ENCODE assay signal across 8 cellular contexts in genomic region chr3:101722394-101723173, GRCh38. TPM values are rescaled to one million over a fixed set of nuclear protein-coding genes. Genes with fewer than 3 reads are reported as not detected.
A peak's percentile ranks its signal among the peaks of the same experiment; 100 is the strongest.
DNase-seq lines count a peak whose midpoint lies in the region; ATAC-seq, FAIRE-seq and TF ChIP-seq lines count a peak whose summit lies in the region.

No MANE protein-coding gene starts in this region.

- FAIRE-seq in keratinocyte (lab: Jason Lieb, UNC) = no peak

- no peaks in the 10 kb centered on the region for H3K9me3 ChIP-seq in keratinocyte (ENCODE audit: control insufficient read depth, low read depth, low read length)
- no peaks in the 10 kb centered on the region; the same call in 1 of the 2 replicates for H3K9me3 ChIP-seq in SK-N-SH

- H3K79me2 ChIP-seq in keratinocyte (ENCODE audit: control insufficient read depth, insufficient read depth, low read length) (peaks cover 13% of the 10 kb centered on the region), SK-N-SH (ENCODE audit: insufficient read depth) (peaks cover 25% of the 10 kb centered on the region)

- dilution Hi-C loops in keratinocyte (cut with MboI; ENCODE audit: extremely low pct_ligation_motif_present, low sequenced_read_pairs) = no loop called here

- POLR2A ChIA-PET in HEK293T (lab: Yijun Ruan, JAX) = no interaction called here
- POLR2A ChIA-PET in SK-N-SH (lab: Yijun Ruan, JAX) = no interaction called here

- H3K36me3 ChIP-seq in keratinocyte (ENCODE audit: control insufficient read depth in 2 of 2, extremely low read depth in 1 of 2, insufficient read depth in 2 of 2, low read length in 2 of 2) = no peaks in the 10 kb centered on the region
- peaks cover 0 to 6% of the 10 kb centered on the region in 2 experiments for H3K36me3 ChIP-seq in SK-N-SH (replicated peaks in 1 of 2; ENCODE audit: control insufficient read depth in 1 of 2, insufficient read depth in 2 of 2, low read length in 1 of 2)

- H3K4me2 ChIP-seq in keratinocyte (ENCODE audit: control insufficient read depth, extremely low read depth, insufficient read depth, low read depth, low read length) = peak overlapping the region; percentile 4
- H3K4me2 ChIP-seq in SK-N-SH = no peak overlapping the region

- no peaks in the 10 kb centered on the region for H3K27me3 ChIP-seq in keratinocyte (ENCODE audit: control insufficient read depth, extremely low read depth, insufficient read depth, low read length)
- H3K27me3 ChIP-seq in SK-N-SH (ENCODE audit: insufficient read depth) = no peaks in the 10 kb centered on the region

- peaks cover 26% of the 10 kb centered on the region for H3K4me1 ChIP-seq in keratinocyte (ENCODE audit: control insufficient read depth, extremely low read depth, insufficient read depth, low read length)
- H3K4me1 ChIP-seq in SK-N-SH (ENCODE audit: control insufficient read depth in 1 of 2, insufficient read depth in 2 of 2, low read depth in 1 of 2, low read length in 1 of 2) = peaks cover 3 to 4% of the 10 kb centered on the region in 2 experiments; a peak in 3 of 4 replicates

- TF ChIP-seq CTCF in keratinocyte (optimal IDR thresholded peaks at IDR 0.05 in 1 of 3, IDR thresholded peaks at IDR 0.05 in 1 of 3, conservative IDR thresholded peaks at IDR 0.05 in 1 of 3; ENCODE audit: extremely low read depth in 1 of 3, insufficient read depth in 2 of 3, low read length in 3 of 3) (no peak), SK-N-SH (IDR thresholded peaks at IDR 0.05) (no peak)

- ATAC-seq in GM18520 (IDR thresholded peaks at IDR 0.05; ENCODE audit: unreplicated experiment) (peak; percentile 44), HG02571 (IDR thresholded peaks at IDR 0.05; ENCODE audit: unreplicated experiment) (peak; percentile 42)

- DNase-seq in NAMALWA (ENCODE audit: low spot score) (peak; percentile 90), keratinocyte (ENCODE audit: low read depth, low spot score) (no peak), HEK293T (ENCODE audit: extremely low spot score) (no peak), midbrain (lab: John Stamatoyannopoulos, UW) (no peak), DMS153 (lab: John Stamatoyannopoulos, UW) (no peak), SK-N-SH (no peak)

- H2AFZ ChIP-seq in keratinocyte (ENCODE audit: control insufficient read depth, low read length) = peak overlapping the region; percentile 82
- no peak overlapping the region for H2AFZ ChIP-seq in SK-N-SH (ENCODE audit: low read depth)

- no peaks in the 10 kb centered on the region for H3K9me2 ChIP-seq in SK-N-SH

- no peak for TF ChIP-seq EP300 in SK-N-SH (IDR thresholded peaks at IDR 0.05; ENCODE audit: borderline replicate concordance in 1 of 2, low read depth in 1 of 2, low read length in 1 of 2)

- no peaks in the 10 kb centered on the region for H3K9me1 ChIP-seq in keratinocyte (ENCODE audit: control insufficient read depth, extremely low read depth, insufficient read depth, low read length)

- H3K27ac ChIP-seq in keratinocyte (ENCODE audit: control insufficient read depth, insufficient read depth, low read length) = peak overlapping the region; percentile 14
- no peak overlapping the region for H3K27ac ChIP-seq in SK-N-SH (ENCODE audit: low read depth in 2 of 2, low read length in 1 of 2)

- H3F3A ChIP-seq in SK-N-SH (replicated peaks; ENCODE audit: insufficient read depth) = peaks cover 9% of the 10 kb centered on the region

- 89% methylated on average over 7 of the region's 7 CpGs for WGBS in SK-N-SH (ENCODE audit: low lambda C conversion rate)

- H3K4me3 ChIP-seq in keratinocyte (ENCODE audit: control insufficient read depth in 2 of 3, extremely low read depth in 1 of 3, insufficient read depth in 2 of 3, low read depth in 1 of 3, low read length in 3 of 3) = no peak overlapping the region
- no peak overlapping the region for H3K4me3 ChIP-seq in SK-N-SH (ENCODE audit: low read depth in 2 of 2, low read length in 1 of 2)

- H3K9ac ChIP-seq in keratinocyte (ENCODE audit: control insufficient read depth, extremely low read depth, insufficient read depth, low read length) (no peak overlapping the region), SK-N-SH (no peak overlapping the region)

- H4K20me1 ChIP-seq in keratinocyte (ENCODE audit: control insufficient read depth, extremely low read depth, insufficient read depth, low read length) = no peaks in the 10 kb centered on the region
- H4K20me1 ChIP-seq in SK-N-SH (ENCODE audit: insufficient read depth) = no peaks in the 10 kb centered on the region

- CTCF ChIA-PET in HEK293T (lab: Yijun Ruan, JAX) = no interaction called here
- CTCF ChIA-PET in SK-N-SH (lab: Yijun Ruan, JAX) = no interaction called here

- TF ChIP-seq RAD21 in SK-N-SH (IDR thresholded peaks at IDR 0.05; ENCODE audit: low read length) = no peak

TF ChIP-seq in HEK293T, 16 proteins besides CTCF, POLR2A, EP300 and RAD21:
- TF ChIP-seq BHLHE40 (IDR thresholded peaks at IDR 0.05; ENCODE audit: borderline replicate concordance) (no peak), HDGF (IDR thresholded peaks at IDR 0.05; ENCODE audit: borderline replicate concordance) (no peak), ARNT (IDR thresholded peaks at IDR 0.05) (no peak), SUZ12 (IDR thresholded peaks at IDR 0.05) (no peak), FOXK2 (IDR thresholded peaks at IDR 0.05) (no peak), SP1 (IDR thresholded peaks at IDR 0.05) (no peak)
TF ChIP-seq in HEK293T: peak in this region for 0.

TF ChIP-seq in SK-N-SH, 30 proteins besides CTCF, POLR2A, EP300 and RAD21 (continues in another document):
- TF ChIP-seq, protein P1, sequence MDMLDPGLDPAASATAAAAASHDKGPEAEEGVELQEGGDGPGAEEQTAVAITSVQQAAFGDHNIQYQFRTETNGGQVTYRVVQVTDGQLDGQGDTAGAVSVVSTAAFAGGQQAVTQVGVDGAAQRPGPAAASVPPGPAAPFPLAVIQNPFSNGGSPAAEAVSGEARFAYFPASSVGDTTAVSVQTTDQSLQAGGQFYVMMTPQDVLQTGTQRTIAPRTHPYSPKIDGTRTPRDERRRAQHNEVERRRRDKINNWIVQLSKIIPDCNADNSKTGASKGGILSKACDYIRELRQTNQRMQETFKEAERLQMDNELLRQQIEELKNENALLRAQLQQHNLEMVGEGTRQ (IDR thresholded peaks at IDR 0.05; ENCODE audit: borderline replicate concordance, low read depth, low read length) = no peak
- no peak for TF ChIP-seq NFIC (IDR thresholded peaks at IDR 0.05; ENCODE audit: borderline replicate concordance)

RNA-seq across cellular contexts. Expression of gene CEP97, which starts 1.8 kb away (rescaled TPM):
- 1.6 to 3.6 TPM (median 2.6 TPM) in 3 replicates for polyA plus RNA-seq in keratinocyte
- 9.9 TPM for polyA plus RNA-seq in keratinocyte (2011; ENCODE audit: low read depth)
- polyA plus RNA-seq in keratinocyte (2011; cell fraction: cytosol; rRNA removed) = 1.1 and 1.9 TPM in 2 replicates
- 5.9 and 6.6 TPM in 2 replicates for polyA plus RNA-seq in keratinocyte (2011; cell fraction: nucleus; rRNA removed)
- polyA plus RNA-seq in keratinocyte (2012; ENCODE audit: low replicate concordance) = 3.5 and 3.6 TPM in 2 replicates
- polyA minus RNA-seq in keratinocyte = 5.1 to 10.3 TPM (median 5.2 TPM) in 3 replicates
- polyA minus RNA-seq in keratinocyte (2011; cell fraction: cytosol; rRNA and poly(A)+ RNA removed) = 3.1 TPM
- 7.5 and 10.9 TPM in 2 replicates for polyA minus RNA-seq in keratinocyte (2011; cell fraction: nucleus; rRNA and poly(A)+ RNA removed)
- 1.3 and 1.5 TPM in 2 replicates for polyA plus RNA-seq in SK-N-SH (2012; rRNA removed)
- polyA plus RNA-seq in SK-N-SH (2012; cell fraction: cytosol; rRNA removed) = 1.6 and 1.7 TPM in 2 replicates
- 1.5 and 3.8 TPM in 2 replicates for polyA plus RNA-seq in SK-N-SH (2012; cell fraction: nucleus; rRNA removed)

RNA-seq across cellular contexts. Expression of gene RPL24, which starts 36.1 kb away (rescaled TPM):
- 787 to 1,581 TPM (median 1,426 TPM) in 3 replicates for polyA plus RNA-seq in keratinocyte
- 1,422 TPM for polyA plus RNA-seq in keratinocyte (2011; ENCODE audit: low read depth)
- 1,729 and 2,267 TPM in 2 replicates for polyA plus RNA-seq in keratinocyte (2011; cell fraction: cytosol; rRNA removed)
- 326 and 477 TPM in 2 replicates for polyA plus RNA-seq in keratinocyte (2011; cell fraction: nucleus; rRNA removed)
- 1,573 and 1,783 TPM in 2 replicates for polyA plus RNA-seq in keratinocyte (2012; ENCODE audit: low replicate concordance)
- 324 to 419 TPM (median 389 TPM) in 3 replicates for polyA minus RNA-seq in keratinocyte
- 430 TPM for polyA minus RNA-seq in keratinocyte (2011; cell fraction: cytosol; rRNA and poly(A)+ RNA removed)
- polyA minus RNA-seq in keratinocyte (2011; cell fraction: nucleus; rRNA and poly(A)+ RNA removed) = 131 and 143 TPM in 2 replicates
- polyA plus RNA-seq in SK-N-SH (2012; rRNA removed) = 1,143 and 1,159 TPM in 2 replicates
- polyA plus RNA-seq in SK-N-SH (2012; cell fraction: cytosol; rRNA removed) = 1,362 and 1,673 TPM in 2 replicates
- polyA plus RNA-seq in SK-N-SH (2012; cell fraction: nucleus; rRNA removed) = 332 and 345 TPM in 2 replicates

RNA-seq across cellular contexts. Expression of gene ZBTB11, which starts 45.7 kb away (rescaled TPM):
- polyA plus RNA-seq in keratinocyte (10.4 to 19.7 TPM (median 13.8 TPM) in 3 replicates), SK-N-SH (2012; rRNA removed) (4.9 and 7.2 TPM in 2 replicates)
- 12.5 TPM for polyA plus RNA-seq in keratinocyte (2011; ENCODE audit: low read depth)
- 5.5 and 11.1 TPM in 2 replicates for polyA plus RNA-seq in keratinocyte (2011; cell fraction: cytosol; rRNA removed)
- polyA plus RNA-seq in keratinocyte (2011; cell fraction: nucleus; rRNA removed) = 19.6 and 27.3 TPM in 2 replicates
- 10.9 and 13.4 TPM in 2 replicates for polyA plus RNA-seq in keratinocyte (2012; ENCODE audit: low replicate concordance)
- polyA minus RNA-seq in keratinocyte = 3.5 to 25.9 TPM (median 12.5 TPM) in 3 replicates
- 17.5 TPM for polyA minus RNA-seq in keratinocyte (2011; cell fraction: cytosol; rRNA and poly(A)+ RNA removed)
- polyA minus RNA-seq in keratinocyte (2011; cell fraction: nucleus; rRNA and poly(A)+ RNA removed) = 28.3 and 40.4 TPM in 2 replicates
- 5.7 and 5.9 TPM in 2 replicates for polyA plus RNA-seq in SK-N-SH (2012; cell fraction: cytosol; rRNA removed)
- 7.2 and 16.9 TPM in 2 replicates for polyA plus RNA-seq in SK-N-SH (2012; cell fraction: nucleus; rRNA removed)

RNA-seq across cellular contexts. Expression of gene NXPE3, which starts 56.4 kb away (rescaled TPM):
- polyA plus RNA-seq in keratinocyte (15.8 to 19.9 TPM (median 16.8 TPM) in 3 replicates), SK-N-SH (2012; rRNA removed) (21.3 and 25.1 TPM in 2 replicates)
- polyA plus RNA-seq in keratinocyte (2011; ENCODE audit: low read depth) = 2.6 TPM
- 10.2 and 14.8 TPM in 2 replicates for polyA plus RNA-seq in keratinocyte (2011; cell fraction: cytosol; rRNA removed)
- 14.9 and 18.2 TPM in 2 replicates for polyA plus RNA-seq in keratinocyte (2011; cell fraction: nucleus; rRNA removed)
- polyA plus RNA-seq in keratinocyte (2012; ENCODE audit: low replicate concordance) = 1.6 and 13.9 TPM in 2 replicates
- 28.7 to 36.9 TPM (median 35.8 TPM) in 3 replicates for polyA minus RNA-seq in keratinocyte
- polyA minus RNA-seq in keratinocyte (2011; cell fraction: cytosol; rRNA and poly(A)+ RNA removed) = 13.8 TPM
- 19.4 and 27.1 TPM in 2 replicates for polyA minus RNA-seq in keratinocyte (2011; cell fraction: nucleus; rRNA and poly(A)+ RNA removed)
- polyA plus RNA-seq in SK-N-SH (2012; cell fraction: cytosol; rRNA removed) = 20.0 and 23.3 TPM in 2 replicates
- 14.5 and 18.3 TPM in 2 replicates for polyA plus RNA-seq in SK-N-SH (2012; cell fraction: nucleus; rRNA removed)
